Comparison of ENCODE assay signal across 34 cellular contexts in genomic region chr3:152644478-152644877, GRCh38.
DNase-seq lines count a peak whose midpoint lies in the region; ATAC-seq, FAIRE-seq and TF ChIP-seq lines count a peak whose summit lies in the region.
"Had no signal": no experiment of that assay in that cellular context is flagged by ENCODE, and none has a peak within 500 bp of the region (broad histone marks: within the 10 kb centered on the region; RNA-seq: fewer than 3 reads in every experiment).

No MANE protein-coding gene starts in this region.

- no peak overlapping the region for H3K27ac ChIP-seq in HEK293 (ENCODE audit: extremely low read depth, low read depth, low read length)
- H3K27ac ChIP-seq in K562 (ENCODE audit: extremely low read depth, low read depth, low read length), result no peak overlapping the region
- H3K27ac ChIP-seq in neural cell (ENCODE audit: low read length), result no peak overlapping the region
- H3K27ac ChIP-seq in prostate gland, result no peak overlapping the region
- H3K27ac ChIP-seq: 22Rv1; A549; BLaER1; BLaER1 treated with 17β-estradiol and CSF1 and Interleukin-3, amounts not matched to agents 10 nM and 100 nM; C4-2B had no signal

- no peak overlapping the region for H3K4me2 ChIP-seq in K562 (ENCODE audit: insufficient read depth, low read length)
- H3K4me2 ChIP-seq in neural cell (ENCODE audit: low read length), result peak overlapping the region; percentile 21
- H3K4me2 ChIP-seq: A549; BLaER1; BLaER1 treated with 17β-estradiol and CSF1 and Interleukin-3, amounts not matched to agents 10 nM and 100 nM had no signal

- BruUV-seq in K562 (replicated peaks; lab: Mats Ljungman, UMichigan), result no TSS peak

- no peaks in the 10 kb centered on the region for H3K36me3 Mint-ChIP-seq in activated naive CD4-positive, alpha-beta T cell treated with anti-CD3 and anti-CD28 coated beads, Interleukin-2, amount 10 ng/mL, durations not matched to agents 7 days and 5 days
- H3K36me3 Mint-ChIP-seq: CD14-positive monocyte; CD4-positive, alpha-beta memory T cell; CD4-positive, CD25-positive, alpha-beta regulatory T cell; CD8-positive, alpha-beta memory T cell; CD8-positive, alpha-beta T cell had no signal

- TF ChIP-seq RAD21 in K562 (CRISPR knock-in tag; conservative IDR thresholded peaks at IDR 0.05 in 1 of 2, IDR thresholded peaks at IDR 0.05 in 1 of 2), result no peak
- TF ChIP-seq RAD21 in neural cell (conservative IDR thresholded peaks at IDR 0.05), result no peak

- no peak for FAIRE-seq in K562 (lab: Jason Lieb, UNC)
- no peak for FAIRE-seq in GM19239 (lab: Jason Lieb, UNC)
- FAIRE-seq: A204.1, D721Med had no signal

- POLR2A ChIA-PET in HEK293 (lab: Yijun Ruan, JAX) (no interaction called here), K562 (lab: Yijun Ruan, JAX) (no interaction called here)

- H3F3A ChIP-seq in neural cell (ENCODE audit: insufficient read depth, low read length, poor library complexity, severe bottlenecking), result no peaks in the 10 kb centered on the region

- H3K4me3 Mint-ChIP-seq in activated naive CD4-positive, alpha-beta T cell treated with anti-CD3 and anti-CD28 coated beads, Interleukin-2, amount 10 ng/mL, durations not matched to agents 7 days and 5 days, result no peak overlapping the region
- H3K4me3 Mint-ChIP-seq: B cell; CD14-positive monocyte; CD4-positive, alpha-beta memory T cell; CD4-positive, alpha-beta T cell; CD4-positive, CD25-positive, alpha-beta regulatory T cell; CD8-positive, alpha-beta memory T cell; CD8-positive, alpha-beta T cell had no signal

- no peaks in the 10 kb centered on the region for H3K27me3 Mint-ChIP-seq in activated naive CD4-positive, alpha-beta T cell treated with anti-CD3 and anti-CD28 coated beads, Interleukin-2, amount 10 ng/mL, durations not matched to agents 7 days and 5 days

- TF ChIP-seq CTCF in HEK293 (tag by site-specific recombination; IDR thresholded peaks at IDR 0.05) (no peak), K562 (IDR thresholded peaks at IDR 0.05 in 2 of 3, conservative IDR thresholded peaks at IDR 0.05 in 1 of 3; ENCODE audit: insufficient read depth in 2 of 3, low read depth in 1 of 3, low read length in 3 of 3) (no peak), neural cell (IDR thresholded peaks at IDR 0.05; ENCODE audit: poor library complexity, severe bottlenecking) (no peak), prostate gland (IDR thresholded peaks at IDR 0.05) (no peak)

- no peaks in the 10 kb centered on the region for H4K20me1 ChIP-seq in K562 (replicated peaks; ENCODE audit: control insufficient read depth, insufficient read depth, low read length)
- no peaks in the 10 kb centered on the region for H4K20me1 ChIP-seq in neural cell (ENCODE audit: insufficient read depth)
- H4K20me1 ChIP-seq: BLaER1; BLaER1 treated with 17β-estradiol and CSF1 and Interleukin-3, amounts not matched to agents 10 nM and 100 nM had no signal

- CTCF ChIA-PET in HEK293 (lab: Yijun Ruan, JAX) (no interaction called here), K562 (lab: Yijun Ruan, JAX; ENCODE audit: low intra/inter-chr PET ratio) (no interaction called here)
- CTCF ChIA-PET in activated naive CD4-positive, alpha-beta T cell treated with anti-CD3 and anti-CD28 coated beads, Interleukin-2, amount 10 ng/mL, durations not matched to agents 7 days and 5 days (lab: Charles Lee), result no interaction called here

- H3K27me3 ChIP-seq in K562 (ENCODE audit: control insufficient read depth in 2 of 2, insufficient read depth in 2 of 2, low read length in 2 of 2), result no peaks in the 10 kb centered on the region
- no peaks in the 10 kb centered on the region for H3K27me3 ChIP-seq in neural cell (ENCODE audit: insufficient read depth, low read depth, low read length)
- no peaks in the 10 kb centered on the region for H3K27me3 ChIP-seq in prostate gland (replicated peaks; ENCODE audit: insufficient read depth)
- H3K27me3 ChIP-seq: BE2C; BLaER1; BLaER1 treated with 17β-estradiol and CSF1 and Interleukin-3, amounts not matched to agents 10 nM and 100 nM had no signal

- ATAC-seq in K562, result no peak
- ATAC-seq: A549; CD8-positive, alpha-beta T cell had no signal

- no peaks in the 10 kb centered on the region for H3K4me1 Mint-ChIP-seq in activated naive CD4-positive, alpha-beta T cell treated with anti-CD3 and anti-CD28 coated beads, Interleukin-2, amount 10 ng/mL, durations not matched to agents 7 days and 5 days
- H3K4me1 Mint-ChIP-seq: B cell; CD4-positive, alpha-beta memory T cell; CD8-positive, alpha-beta memory T cell had no signal

- H3K9me3 ChIP-seq in HEK293 (ENCODE audit: control insufficient read depth, insufficient read depth, low read depth, low read length) (no peaks in the 10 kb centered on the region), K562 (replicated peaks; ENCODE audit: control insufficient read depth, insufficient read depth, low read depth, low read length) (no peaks in the 10 kb centered on the region), neural cell (ENCODE audit: low read length) (no peaks in the 10 kb centered on the region), prostate gland (no peaks in the 10 kb centered on the region)
- H3K9me3 ChIP-seq: A549, BE2C, BLaER1, Caco-2 had no signal

- TF ChIP-seq POLR2A in K562 (conservative IDR thresholded peaks at IDR 0.05) (no peak), prostate gland (IDR thresholded peaks at IDR 0.05) (no peak)

- DNase-seq in K562 (ENCODE audit: extremely low read depth in 1 of 4, low spot score in 3 of 4) (no peak), prostate gland (ENCODE audit: low spot score) (no peak), GM19239 (ENCODE audit: insufficient read length, low spot score) (no peak)
- DNase-seq in activated naive CD4-positive, alpha-beta T cell treated with anti-CD3 and anti-CD28 coated beads, Interleukin-2, amount 10 ng/mL, durations not matched to agents 7 days and 5 days, result no peak
- DNase-seq: 8988T; ACHN; AML-193; BE2C; C1 segment of cervical spinal cord; Caco-2; Calu3; CD4-positive, alpha-beta memory T cell; CD4-positive, alpha-beta T cell; CD4-positive, CD25-positive, alpha-beta regulatory T cell; CD8-positive, alpha-beta memory T cell; CD8-positive, alpha-beta T cell; COR-L47; DMS 273 treated with DMSO at 0.1 percent for 48 hours; DMS153; DMS79; DMS79 treated with DMSO at 0.1 percent for 48 hours; DND-41; EL had no signal

- in situ Hi-C loops in K562 (cut with MboI), result no loop called here

- no peaks in the 10 kb centered on the region for H3K36me3 ChIP-seq in HEK293 (ENCODE audit: control insufficient read depth in 2 of 2, insufficient read depth in 1 of 2, low read length in 2 of 2)
- no peaks in the 10 kb centered on the region for H3K36me3 ChIP-seq in K562 (ENCODE audit: control insufficient read depth, insufficient read depth, low read length)
- H3K36me3 ChIP-seq in neural cell (ENCODE audit: insufficient read depth, low read length), result no peaks in the 10 kb centered on the region
- no peaks in the 10 kb centered on the region for H3K36me3 ChIP-seq in prostate gland
- H3K36me3 ChIP-seq: BE2C; BLaER1; BLaER1 treated with 17β-estradiol and CSF1 and Interleukin-3, amounts not matched to agents 10 nM and 100 nM had no signal

- H3K9me3 Mint-ChIP-seq in activated naive CD4-positive, alpha-beta T cell treated with anti-CD3 and anti-CD28 coated beads, Interleukin-2, amount 10 ng/mL, durations not matched to agents 7 days and 5 days, result peaks cover 3% of the 10 kb centered on the region
- H3K9me3 Mint-ChIP-seq: CD4-positive, alpha-beta T cell had no signal

- H3K4me1 ChIP-seq in HEK293 (ENCODE audit: control insufficient read depth, insufficient read depth, low read length) (no peaks in the 10 kb centered on the region), K562 (replicated peaks in 1 of 2; ENCODE audit: control insufficient read depth in 2 of 2, insufficient read depth in 2 of 2, low read length in 2 of 2) (no peaks in the 10 kb centered on the region; a peak in 3 of 5 replicates), prostate gland (replicated peaks) (no peaks in the 10 kb centered on the region)
- H3K4me1 ChIP-seq: A549; BLaER1; BLaER1 treated with 17β-estradiol and CSF1 and Interleukin-3, amounts not matched to agents 10 nM and 100 nM; Caco-2 had no signal

- no peak overlapping the region for H3K27ac Mint-ChIP-seq in activated naive CD4-positive, alpha-beta T cell treated with anti-CD3 and anti-CD28 coated beads, Interleukin-2, amount 10 ng/mL, durations not matched to agents 7 days and 5 days
- H3K27ac Mint-ChIP-seq: B cell; CD14-positive monocyte; CD4-positive, alpha-beta memory T cell; CD4-positive, alpha-beta T cell; CD4-positive, CD25-positive, alpha-beta regulatory T cell; CD8-positive, alpha-beta memory T cell; CD8-positive, alpha-beta T cell had no signal

- H3K9me2 ChIP-seq in neural cell (ENCODE audit: insufficient read depth, low read length), result no peaks in the 10 kb centered on the region

- no peak overlapping the region for H2AFZ ChIP-seq in K562 (ENCODE audit: low read depth, low read length)
- no peak overlapping the region for H2AFZ ChIP-seq in neural cell (ENCODE audit: low read depth, low read length)

- H3K79me2 ChIP-seq in K562 (ENCODE audit: control insufficient read depth, insufficient read depth, low read length) (no peaks in the 10 kb centered on the region), neural cell (replicated peaks; ENCODE audit: insufficient read depth, low read length) (no peaks in the 10 kb centered on the region)

- TF ChIP-seq EP300 in K562 (IDR thresholded peaks at IDR 0.05; ENCODE audit: low read length) (no peak), neural cell (conservative IDR thresholded peaks at IDR 0.05; ENCODE audit: poor library complexity, severe bottlenecking) (no peak)

- intact Hi-C loops in K562 (cut with micrococcal nuclease), result no loop called here
- intact Hi-C loops in prostate gland (cut with DNase I), result no loop called here

- no peak overlapping the region for H3K4me3 ChIP-seq in HEK293 (ENCODE audit: low read depth, low read length)
- no peak overlapping the region for H3K4me3 ChIP-seq in K562
- H3K4me3 ChIP-seq in neural cell (ENCODE audit: low read length), result no peak overlapping the region
- H3K4me3 ChIP-seq in prostate gland, result no peak overlapping the region
- H3K4me3 ChIP-seq: A549; BLaER1; BLaER1 treated with 17β-estradiol and CSF1 and Interleukin-3, amounts not matched to agents 10 nM and 100 nM had no signal

- no peak overlapping the region for H3K9ac ChIP-seq in K562 (ENCODE audit: insufficient read depth in 1 of 2, low read depth in 2 of 2, low read length in 2 of 2)
- no peak overlapping the region for H3K9ac ChIP-seq in neural cell (ENCODE audit: low read length)
- H3K9ac ChIP-seq: BLaER1; BLaER1 treated with 17β-estradiol and CSF1 and Interleukin-3, amounts not matched to agents 10 nM and 100 nM had no signal

- H3K9me1 ChIP-seq in K562 (ENCODE audit: control insufficient read depth, insufficient read depth, low read length), result no peaks in the 10 kb centered on the region

TF ChIP-seq in HEK293, 187 proteins besides CTCF, POLR2A, EP300 and RAD21 (continues in another document):
- peak; percentile 88 for TF ChIP-seq ZNF184 (tag by site-specific recombination; IDR thresholded peaks at IDR 0.05)

TF ChIP-seq in K562, 482 proteins besides CTCF, POLR2A, EP300 and RAD21 (continues in another document):
- no peak for TF ChIP-seq TCF3 (CRISPR knock-in tag; IDR thresholded peaks at IDR 0.05)

TF ChIP-seq in neural cell, 6 proteins besides CTCF, POLR2A, EP300 and RAD21 (continues in another document):
- TF ChIP-seq EZH2 (IDR thresholded peaks at IDR 0.05; ENCODE audit: borderline replicate concordance, insufficient read depth, low read length, poor library complexity, severe bottlenecking) (no peak), TAF1 (IDR thresholded peaks at IDR 0.05; ENCODE audit: low read depth) (no peak), SMC3 (conservative IDR thresholded peaks at IDR 0.05; ENCODE audit: poor library complexity) (no peak)

Comparison
In these comparisons a context has a peak if more than half of its experiments do, and no peak if none do; other contexts are left out.
1. Of the 44 proteins assayed by ChIP-seq in both K562 and HEK293: peak only in K562: TRIM28; only in HEK293: none; in both: ZNF184; in neither: 42.